Comparison of ENCODE assay signal across 8 cellular contexts in genomic region chr10:119595715-119596515, GRCh38. TPM values are rescaled to one million over a fixed set of nuclear protein-coding genes. Genes with fewer than 3 reads are reported as not detected.
DNase-seq lines count a peak whose midpoint lies in the region; ATAC-seq and TF ChIP-seq lines count a peak whose summit lies in the region.

No MANE protein-coding gene starts in this region.

- H3K9ac ChIP-seq in parathyroid adenoma = peak overlapping the region; percentile 72

- no peaks in the 10 kb centered on the region for H3K27me3 ChIP-seq in parathyroid adenoma (ENCODE audit: control insufficient read depth, insufficient read depth, low read length)
- no peaks in the 10 kb centered on the region for H3K27me3 ChIP-seq in transverse colon

- no peak for TF ChIP-seq CTCF in GM10266 (IDR thresholded peaks at IDR 0.05; ENCODE audit: control insufficient read depth, insufficient read depth, low read depth, missing control alignments)
- no peak for TF ChIP-seq CTCF in parathyroid adenoma (IDR thresholded peaks at IDR 0.05)
- TF ChIP-seq CTCF in transverse colon (IDR thresholded peaks at IDR 0.05) = no peak

- H3K27ac ChIP-seq in parathyroid adenoma (peak overlapping the region; percentile 99), transverse colon (peak overlapping the region; percentile 97 to 100 (median 99))

- peaks cover 21% of the 10 kb centered on the region for H3K79me2 ChIP-seq in parathyroid adenoma

- WGBS in transverse colon (ENCODE audit: low coverage in 1 of 2), 2 donors = 0 to 6% methylated on average over 7 to 38 of the region's 48 CpGs

- H3K4me3 ChIP-seq in parathyroid adenoma (ENCODE audit: low read depth, low read length) (peak overlapping the region; percentile 99), transverse colon (peak overlapping the region; percentile 55 to 95 (median 80))

- TF ChIP-seq EP300 in transverse colon (IDR thresholded peaks at IDR 0.05; ENCODE audit: low read depth) = no peak

- peak; percentile 12 for ATAC-seq in HG02759 (IDR thresholded peaks at IDR 0.05; ENCODE audit: unreplicated experiment)

- H3K9me3 ChIP-seq in parathyroid adenoma (ENCODE audit: control insufficient read depth, low read length) (no peaks in the 10 kb centered on the region), transverse colon (no peaks in the 10 kb centered on the region)

- TF ChIP-seq POLR2A in transverse colon (IDR thresholded peaks at IDR 0.05) = no peak

- H3K36me3 ChIP-seq in parathyroid adenoma (ENCODE audit: control insufficient read depth, insufficient read depth, low read length) (no peaks in the 10 kb centered on the region), transverse colon (peaks cover 0 to 2% (median 0%) of the 10 kb centered on the region in 4 donors)

- peaks cover 23% of the 10 kb centered on the region for H3K4me1 ChIP-seq in parathyroid adenoma
- H3K4me1 ChIP-seq in transverse colon = peaks cover 18 to 56% (median 50%) of the 10 kb centered on the region in 4 donors

- DNase-seq in GM10266 (ENCODE audit: extremely low spot score) (peak; percentile 45), RKO (ENCODE audit: low spot score) (peak; percentile 69), globus pallidus (ENCODE audit: low spot score) (peak; percentile 47), transverse colon (peak; percentile 47), NCI-H2196 (lab: John Stamatoyannopoulos, UW; ENCODE audit: unreplicated experiment) (no peak)
- DNase-seq in activated naive CD4-positive, alpha-beta T cell treated with Interleukin-2 at 50 U/mL for 16 hours = peak; percentile 75

- H3K4me2 ChIP-seq in parathyroid adenoma (ENCODE audit: low read length) = peak overlapping the region; percentile 73

- in situ Hi-C loops in transverse colon (cut with MboI; ENCODE audit: low pct_ligation_motif_present in 1 of 4, low pct_unique_long_range_greater_than_20kb in 1 of 4, low sequenced_read_pairs in 3 of 4) = no loop called here

- intact Hi-C loops in transverse colon (cut with DNase I; ENCODE audit: low total_unique reads) = loop anchor here (10.0 kb wide), 1 partner anchor 51 kb away; the partner anchor contains the start of gene RGS10

- H2AFZ ChIP-seq in parathyroid adenoma = peak overlapping the region; percentile 98

RNA-seq across cellular contexts. Expression of gene TIAL1, which starts 0.8 kb away (rescaled TPM):
- 100 to 1,000 TPM in 1 of 4 donors, 10 to 100 TPM in 3; 35.2 to 117 (median 66.7) TPM for total RNA-seq in transverse colon

RNA-seq across cellular contexts. Expression of gene RGS10, which starts 53.4 kb away (rescaled TPM):
- 10 to 100 TPM; 26.3 to 47.1 (median 38.8) TPM for total RNA-seq in transverse colon

RNA-seq across cellular contexts. Expression of gene BAG3, which starts 55.3 kb away (rescaled TPM):
- 10 to 100 TPM; 22.5 to 85.7 (median 32.4) TPM for total RNA-seq in transverse colon
